Comparison of ENCODE assay signal across 18 cellular contexts in the genomic region with DNA sequence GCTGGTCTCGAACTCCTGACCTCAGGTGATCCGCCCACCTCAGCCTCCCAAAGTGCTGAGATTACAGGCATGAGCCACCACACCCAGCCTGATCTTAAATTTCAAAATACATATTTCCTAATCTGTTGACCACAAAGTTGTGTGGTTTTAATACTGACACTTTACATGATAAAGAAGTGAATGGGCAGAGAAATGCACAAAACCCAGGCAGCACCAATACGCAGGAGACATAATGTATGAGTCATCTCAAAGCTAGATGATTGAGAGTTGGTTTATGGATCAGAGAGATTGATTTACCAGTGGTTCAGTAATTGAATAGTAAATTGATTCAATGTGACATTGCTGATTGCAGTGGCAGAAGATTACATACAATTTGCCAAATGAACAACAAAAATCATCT. TPM values are rescaled to one million over a fixed set of nuclear protein-coding genes. Genes with fewer than 3 reads are reported as not detected.
A peak's percentile ranks its signal among the peaks of the same experiment; 100 is the strongest.
DNase-seq lines count a peak whose midpoint lies in the region; TF ChIP-seq lines count a peak whose summit lies in the region.
"Had no signal": no experiment of that assay in that cellular context is flagged by ENCODE, and none has a peak within 500 bp of the region (broad histone marks: within the 10 kb centered on the region; RNA-seq: fewer than 3 reads in every experiment).

No MANE protein-coding gene starts in this region.

- TF ChIP-seq EP300 in stomach (IDR thresholded peaks at IDR 0.05): no peak

- peaks cover 30% of the 10 kb centered on the region for H3F3A ChIP-seq in PC-9 (ENCODE audit: insufficient read depth, low read depth)

- H3K9me3 ChIP-seq in PC-9 (ENCODE audit: insufficient read depth, low read depth) (peaks cover 14% of the 10 kb centered on the region; the same call in 1 of the 2 replicates), stomach (no peaks in the 10 kb centered on the region)
- H3K9me3 ChIP-seq: HAP-1, Peyer's patch had no signal

- no TSS peak for BruUV-seq in PC-9 (replicated peaks; lab: Mats Ljungman, UMichigan)

- no peaks in the 10 kb centered on the region for H4K20me1 ChIP-seq in PC-9 (ENCODE audit: insufficient read depth)

- no peaks in the 10 kb centered on the region for H3K79me2 ChIP-seq in PC-9 (ENCODE audit: low read depth)

- no peak overlapping the region for H2AFZ ChIP-seq in PC-9

- POLR2A ChIA-PET in PC-9 (lab: Charles Lee; ENCODE audit: unreplicated experiment): interaction anchor here (0.6 kb wide), 2 partner anchors 114 to 130 kb away, joined by 5 to 9 read pairs; no protein-coding TSS in a partner anchor

- H3K4me3 ChIP-seq in PC-9 (no peak overlapping the region), stomach (no peak overlapping the region)
- H3K4me3 ChIP-seq: HAP-1, Peyer's patch had no signal

- H3K4me1 ChIP-seq in PC-9 (replicated peaks; ENCODE audit: insufficient read depth): peaks cover 26% of the 10 kb centered on the region
- peaks cover 0 to 9% (median 2%) of the 10 kb centered on the region in 4 donors for H3K4me1 ChIP-seq in stomach
- H3K4me1 ChIP-seq: Peyer's patch had no signal

- no peaks in the 10 kb centered on the region for H3K27me3 ChIP-seq in PC-9 (ENCODE audit: insufficient read depth, low read depth)
- H3K27me3 ChIP-seq in stomach: no peaks in the 10 kb centered on the region
- H3K27me3 ChIP-seq: Peyer's patch had no signal

- DNase-seq in M059J (ENCODE audit: low read depth): peak; percentile 36
- peak; percentile 22 to 87 for DNase-seq in PC-9
- DNase-seq in fibroblast of peridontal ligament (ENCODE audit: extremely low read depth): peak; percentile 11
- no peak for DNase-seq in stimulated activated CD4-positive, alpha-beta T cell treated with anti-CD3 and anti-CD28 coated beads, Interleukin-15, amount 100 ng/mL, for 24 hours
- no peak for DNase-seq in stomach
- no peak for DNase-seq in DMS153 treated with DMSO at 0.1 percent for 48 hours (lab: John Stamatoyannopoulos, UW; ENCODE audit: unreplicated experiment)
- no peak for DNase-seq in anterior cingulate cortex (lab: John Stamatoyannopoulos, UW)
- DNase-seq: AML-193, DMS 273 treated with DMSO at 0.1 percent for 48 hours, IMR-90, MM.1S, NCI-H1694 treated with DMSO at 0.1 percent for 48 hours, NCI-H2107, NCI-H345, Peyer's patch, SW 1271 had no signal

- 72 to 84% (median 77%) methylated on average over 3 of the region's 3 CpGs for WGBS in stomach, 5 donors

- H3K27ac ChIP-seq in PC-9 (no peak overlapping the region), stomach (no peak overlapping the region)
- H3K27ac ChIP-seq: HL-60, Peyer's patch had no signal

- TF ChIP-seq CTCF in PC-9 (conservative IDR thresholded peaks at IDR 0.05) (no peak), stomach (IDR thresholded peaks at IDR 0.05) (no peak)

- H3K4me2 ChIP-seq in PC-9: no peak overlapping the region

- H3K36me3 ChIP-seq in PC-9 (ENCODE audit: low read depth) (no peaks in the 10 kb centered on the region), stomach (no peaks in the 10 kb centered on the region)
- H3K36me3 ChIP-seq: HAP-1, Peyer's patch had no signal

- no peak for TF ChIP-seq POLR2A in stomach (IDR thresholded peaks at IDR 0.05)

- intact Hi-C loops in PC-9 (cut with micrococcal nuclease; ENCODE audit: unreplicated experiment) (no loop called here), stomach (cut with DNase I; ENCODE audit: low total_unique reads) (no loop called here)

- CTCF ChIA-PET in PC-9 (lab: Charles Lee): no interaction called here

- H3K9me2 ChIP-seq in PC-9 (ENCODE audit: insufficient read depth): no peaks in the 10 kb centered on the region

RNA-seq across cellular contexts. Expression of a gene that starts 19.2 kb away (rescaled TPM):
- total RNA-seq in M059J (2014; rRNA removed; shearing (Covaris generic)): 26.5 and 28.9 TPM in 2 replicates
- total RNA-seq in PC-9 (2021) (66.4 and 67.0 TPM in 2 replicates), stomach (10 to 100 TPM; 12.7 to 32.9 (median 18.0) TPM)
- 10 to 100 TPM in 1 of 3 donors, 1 to 10 TPM in 2; 7.2 to 10.5 (median 8.2) TPM for polyA plus RNA-seq in stomach

Comparison
In these comparisons a context has a peak if more than half of its experiments do, and no peak if none do; other contexts are left out.
1. DNase-seq: peak in M059J (single experiment), PC-9 (2 of 2) and fibroblast of peridontal ligament (single experiment); none in stimulated activated CD4-positive, alpha-beta T cell treated with anti-CD3 and anti-CD28 coated beads, Interleukin-15, amount 100 ng/mL, for 24 hours (single experiment), stomach (single experiment), DMS153 treated with DMSO at 0.1 percent for 48 hours (single experiment) and anterior cingulate cortex (0 of 58).